8 cellular contexts compared by ENCODE assay signal in genomic region chr3:62201438-62202035, GRCh38.
DNase-seq lines count a peak whose midpoint lies in the region; ATAC-seq and TF ChIP-seq lines count a peak whose summit lies in the region.

No MANE protein-coding gene starts in this region.

- no peak for ATAC-seq in GM21576 (IDR thresholded peaks at IDR 0.05; ENCODE audit: unreplicated experiment)

- in situ Hi-C loops in astrocyte of the spinal cord (cut with HindIII; ENCODE audit: low sequenced_read_pairs): no loop called here

- DNase-seq in NCI-H524 (lab: John Stamatoyannopoulos, UW) (peak; percentile 16 to 44), NCI-H524 treated with DMSO at 0.1 percent for 48 hours (lab: John Stamatoyannopoulos, UW) (no peak), NCI-H146 (lab: John Stamatoyannopoulos, UW) (peak; percentile 9), astrocyte of the spinal cord (ENCODE audit: low read depth, low spot score) (peak; percentile 23), kidney tubule cell (ENCODE audit: low spot score) (peak; percentile 26), NCI-H128 (lab: John Stamatoyannopoulos, UW; ENCODE audit: unreplicated experiment) (no peak)
- DNase-seq in stimulated activated CD4-positive, alpha-beta T cell treated with anti-CD3 and anti-CD28 coated beads, Interleukin-4, amount 100 ng/mL, for 4 hours: no peak

- H3K4me3 ChIP-seq in astrocyte of the spinal cord (ENCODE audit: low read depth, low read length): no peak overlapping the region

- peak; percentile 34 for TF ChIP-seq CTCF in astrocyte of the spinal cord (IDR thresholded peaks at IDR 0.05; ENCODE audit: low read depth, low read length)

Comparison
In these comparisons a context has a peak if more than half of its experiments do, and no peak if none do; other contexts are left out.
1. DNase-seq: peak in NCI-H524 (2 of 2), NCI-H146 (single experiment), astrocyte of the spinal cord (single experiment) and kidney tubule cell (single experiment); none in NCI-H524 treated with DMSO at 0.1 percent for 48 hours (single experiment), stimulated activated CD4-positive, alpha-beta T cell treated with anti-CD3 and anti-CD28 coated beads, Interleukin-4, amount 100 ng/mL, for 4 hours (0 of 2) and NCI-H128 (single experiment).